Comparison of ENCODE assay signal across 13 cellular contexts in genomic region chr5:116272281-116272941, GRCh38.
DNase-seq lines count a peak whose midpoint lies in the region; ATAC-seq, FAIRE-seq and TF ChIP-seq lines count a peak whose summit lies in the region.
"Had no signal": no experiment of that assay in that cellular context is flagged by ENCODE, and none has a peak within 500 bp of the region (broad histone marks: within the 10 kb centered on the region; RNA-seq: fewer than 3 reads in every experiment).

No MANE protein-coding gene starts in this region.

- WGBS in GM12878 (ENCODE audit: insufficient coverage, insufficient replicate concordance, low lambda C conversion rate, missing lambda C conversion rate): 79% methylated on average over 5 of the region's 5 CpGs

- peak; percentile 85 for ATAC-seq in GM12878
- ATAC-seq in upper lobe of right lung: no peak
- ATAC-seq: naive thymus-derived CD4-positive, alpha-beta T cell had no signal

- H3K36me3 Mint-ChIP-seq in HFFc6 (ENCODE audit: low read depth): peaks cover 19% of the 10 kb centered on the region

- no peaks in the 10 kb centered on the region for H3K79me2 ChIP-seq in GM12878 (ENCODE audit: control insufficient read depth, insufficient read depth, low read length)

- TF ChIP-seq CTCF in HFFc6 (IDR thresholded peaks at IDR 0.05) (peak; percentile 61), GM12878 (IDR thresholded peaks at IDR 0.05 in 2 of 3, conservative IDR thresholded peaks at IDR 0.05 in 1 of 3; ENCODE audit: control insufficient read depth in 2 of 3, extremely low read depth in 1 of 3, insufficient read depth in 1 of 3, low read depth in 3 of 3, low read length in 3 of 3) (peak in 2 of 3 experiments; percentile 17 to 20; a peak in 2 of 6 replicates), brain microvascular endothelial cell (IDR thresholded peaks at IDR 0.05; ENCODE audit: low read depth, low read length, missing control alignments) (no peak), upper lobe of right lung (IDR thresholded peaks at IDR 0.05) (no peak)

- no peak overlapping the region for H3K4me2 ChIP-seq in GM12878 (ENCODE audit: control insufficient read depth, insufficient read depth)

- SMC1A ChIA-PET in GM12878 (lab: Charles Lee; ENCODE audit: uncharacterized antibody, unreplicated experiment): interaction anchor here (0.5 to 4.4 kb wide), 21 partner anchors 8 to 382 kb away, joined by 3 to 49 read pairs (median 5); no protein-coding TSS in a partner anchor

- no peak overlapping the region for H3K4me3 Mint-ChIP-seq in HFFc6
- H3K4me3 Mint-ChIP-seq: naive thymus-derived CD4-positive, alpha-beta T cell had no signal

- H3K36me3 ChIP-seq in GM12878 (ENCODE audit: control insufficient read depth in 2 of 2, insufficient read depth in 2 of 2, low read length in 1 of 2): no peaks in the 10 kb centered on the region
- H3K36me3 ChIP-seq in brain microvascular endothelial cell (replicated peaks): no peaks in the 10 kb centered on the region
- no peaks in the 10 kb centered on the region for H3K36me3 ChIP-seq in upper lobe of right lung

- TF ChIP-seq POLR2A in GM12878 (IDR thresholded peaks at IDR 0.05; ENCODE audit: low read depth, low read length): no peak

- H3K27me3 ChIP-seq in GM12878 (replicated peaks in 1 of 2; ENCODE audit: control insufficient read depth in 2 of 2, insufficient read depth in 2 of 2, low read length in 1 of 2): no peaks in the 10 kb centered on the region
- H3K27me3 ChIP-seq in brain microvascular endothelial cell (replicated peaks): no peaks in the 10 kb centered on the region
- no peaks in the 10 kb centered on the region for H3K27me3 ChIP-seq in upper lobe of right lung

- RAD21 ChIA-PET in GM12878 (lab: Charles Lee; ENCODE audit: unreplicated experiment): interaction anchor here (0.7 to 4.2 kb wide), 6 partner anchors 71 to 196 kb away, joined by 4 to 37 read pairs (median 8); no protein-coding TSS in a partner anchor

- H3K27ac ChIP-seq in GM12878 (ENCODE audit: control insufficient read depth, insufficient read depth): no peak overlapping the region
- H3K27ac ChIP-seq in brain microvascular endothelial cell: no peak overlapping the region
- no peak overlapping the region for H3K27ac ChIP-seq in upper lobe of right lung

- H3K4me1 ChIP-seq in GM12878 (ENCODE audit: control insufficient read depth, insufficient read depth, low read length) (no peaks in the 10 kb centered on the region), upper lobe of right lung (no peaks in the 10 kb centered on the region)

- no peak overlapping the region for H3K9ac ChIP-seq in GM12878 (ENCODE audit: control insufficient read depth, insufficient read depth, low read length)

- CTCF ChIA-PET in GM12878 (lab: Yijun Ruan, JAX): interaction anchor here (0.7 to 5.6 kb wide), 11 partner anchors 9 to 204 kb away, joined by 3 to 36 read pairs (median 3); no protein-coding TSS in a partner anchor

- in situ Hi-C loops in GM12878 (cut with MboI): no loop called here
- in situ Hi-C loops in brain microvascular endothelial cell (cut with HindIII; ENCODE audit: low pct_ligation_motif_present, low sequenced_read_pairs): no loop called here

- H3K4me3 ChIP-seq in GM12878 (no peak overlapping the region), brain microvascular endothelial cell (ENCODE audit: low read depth, low read length) (no peak overlapping the region), upper lobe of right lung (no peak overlapping the region)

- H3K9me3 ChIP-seq in GM12878 (replicated peaks; ENCODE audit: control insufficient read depth, insufficient read depth, low read length): no peaks in the 10 kb centered on the region; the same call in 1 of the 3 replicates
- H3K9me3 ChIP-seq in upper lobe of right lung: peaks cover 7% of the 10 kb centered on the region

- H3K27me3 Mint-ChIP-seq in HFFc6 (ENCODE audit: insufficient read depth): no peaks in the 10 kb centered on the region; the same call in 1 of the 2 replicates
- H3K27me3 Mint-ChIP-seq: naive thymus-derived CD4-positive, alpha-beta T cell had no signal

- TF ChIP-seq RAD21 in GM12878 (IDR thresholded peaks at IDR 0.05; ENCODE audit: insufficient read depth, low read depth, low read length): no peak

- no peaks in the 10 kb centered on the region for H4K20me1 ChIP-seq in GM12878 (ENCODE audit: control insufficient read depth, insufficient read depth)

- POLR2A ChIA-PET in GM12878 (lab: Charles Lee): no interaction called here

- no peak overlapping the region for H3K27ac Mint-ChIP-seq in HFFc6
- H3K27ac Mint-ChIP-seq: naive thymus-derived CD4-positive, alpha-beta T cell had no signal

- no peak for TF ChIP-seq EP300 in GM12878 (IDR thresholded peaks at IDR 0.05; ENCODE audit: borderline replicate concordance in 1 of 2, control insufficient read depth in 1 of 2, low read depth in 2 of 2, low read length in 2 of 2)

- H3K9me3 Mint-ChIP-seq in HFFc6: peaks cover 14% of the 10 kb centered on the region

- peaks cover 30% of the 10 kb centered on the region for H3K4me1 Mint-ChIP-seq in HFFc6 (ENCODE audit: low read depth)
- H3K4me1 Mint-ChIP-seq: naive thymus-derived CD4-positive, alpha-beta T cell had no signal

- no TSS peak for BruUV-seq in GM12878 (replicated peaks; lab: Mats Ljungman, UMichigan)

- H2AFZ ChIP-seq in GM12878 (ENCODE audit: control insufficient read depth, low read depth, low read length): no peak overlapping the region

- intact Hi-C loops in GM12878 (cut with micrococcal nuclease; ENCODE audit: unreplicated experiment): loop anchor here (1.0 to 10.0 kb wide), 3 partner anchors 85 to 182 kb away; no protein-coding TSS in a partner anchor
- intact Hi-C loops in upper lobe of right lung (cut with DNase I): no loop called here

- peak; percentile 31 for DNase-seq in EH (ENCODE audit: low read depth)
- DNase-seq in HFFc6: peak; percentile 37
- DNase-seq in GM12878 (ENCODE audit: low read depth, low spot score): no peak
- peak; percentile 13 for DNase-seq in myocyte (ENCODE audit: low read depth)
- no peak for DNase-seq in Kasumi-1 (lab: John Stamatoyannopoulos, UW)
- DNase-seq in brain microvascular endothelial cell: no peak
- no peak for DNase-seq in hepatic stellate cell (ENCODE audit: low spot score)
- no peak for DNase-seq in upper lobe of right lung
- DNase-seq: amniotic stem cell; DMS153; KG1; naive thymus-derived CD4-positive, alpha-beta T cell; NCI-H2171 treated with DMSO at 0.1 percent for 48 hours had no signal

- peak; percentile 66 for FAIRE-seq in GM12878 (lab: Jason Lieb, UNC)

TF ChIP-seq in GM12878, 131 proteins besides CTCF, POLR2A, EP300 and RAD21 (continues in another document):
- TF ChIP-seq NFIC (IDR thresholded peaks at IDR 0.05; ENCODE audit: low read depth, low read length) (no peak), EZH2 (IDR thresholded peaks at IDR 0.05; ENCODE audit: borderline replicate concordance, control insufficient read depth, low read depth, low read length) (no peak), BCL11A (IDR thresholded peaks at IDR 0.05; ENCODE audit: low read depth, low read length) (no peak), PAX5 (IDR thresholded peaks at IDR 0.05; ENCODE audit: borderline replicate concordance, low read depth, low read length) (no peak), ATF7 (IDR thresholded peaks at IDR 0.05; ENCODE audit: low read depth) (no peak), ZBTB4 (CRISPR knock-in tag; IDR thresholded peaks at IDR 0.05) (no peak), SMARCA5 (IDR thresholded peaks at IDR 0.05) (no peak), CHD2 (IDR thresholded peaks at IDR 0.05; ENCODE audit: borderline replicate concordance, low read depth, low read length) (no peak), BCL3 (IDR thresholded peaks at IDR 0.05; ENCODE audit: borderline replicate concordance, insufficient read depth, low read depth, low read length, poor library complexity, severe bottlenecking) (no peak), BHLHE40 (IDR thresholded peaks at IDR 0.05; ENCODE audit: borderline replicate concordance in 1 of 2, low read depth in 2 of 2, low read length in 1 of 2) (no peak)

Comparison
In these comparisons a context has a peak if more than half of its experiments do, and no peak if none do; other contexts are left out.
1. DNase-seq: peak in EH (single experiment), HFFc6 (single experiment) and myocyte (single experiment); none in GM12878 (single experiment), Kasumi-1 (0 of 2), brain microvascular endothelial cell (single experiment), hepatic stellate cell (single experiment) and upper lobe of right lung (single experiment).
2. CTCF ChIP-seq: peak in HFFc6 (single experiment) and GM12878 (2 of 3); none in brain microvascular endothelial cell (single experiment) and upper lobe of right lung (single experiment).